Comparison of ENCODE assay signal across 8 cellular contexts in genomic region chr14:74955229-74955999, GRCh38. TPM values are rescaled to one million over a fixed set of nuclear protein-coding genes. Genes with fewer than 3 reads are reported as not detected.
DNase-seq lines count a peak whose midpoint lies in the region; ATAC-seq and TF ChIP-seq lines count a peak whose summit lies in the region.

Gene PGF (minus strand): TSS chr14:74955597. CDS start chr14:74955242, 355 bp downstream.

- peak within 1 kb of the TSS; percentile 54 for H2AFZ ChIP-seq in KMS-11 (ENCODE audit: low read depth)

- TF ChIP-seq CTCF in KMS-11 (conservative IDR thresholded peaks at IDR 0.05; ENCODE audit: low read depth, low read length) (no peak), endodermal cell (conservative IDR thresholded peaks at IDR 0.05) (peak; percentile 18), thoracic aorta (IDR thresholded peaks at IDR 0.05) (no peak)

- 14 to 15% methylated on average over 37 to 73 of the region's 73 CpGs for WGBS in endodermal cell (ENCODE audit: insufficient coverage in 1 of 2, insufficient read length in 1 of 2), 2 experiments

- peak; percentile 47 for DNase-seq in activated CD4-positive, CD25-positive, alpha-beta regulatory T cell treated with anti-CD3 and anti-CD28 coated beads, Interleukin-2, amount 50 U/mL, for 72 hours
- peak; percentile 91 for DNase-seq in endodermal cell
- peak; percentile 45 for DNase-seq in medulla oblongata (ENCODE audit: extremely low spot score)
- DNase-seq in thoracic aorta (ENCODE audit: low spot score) = no peak
- DNase-seq in amniotic stem cell (lab: John Stamatoyannopoulos, UW) = no peak
- DNase-seq in G401 (ENCODE audit: low spot score) = no peak

- in situ Hi-C loops in G401 (cut with HindIII; ENCODE audit: low sequenced_read_pairs) = no loop called here

- no peak for ATAC-seq in thoracic aorta (ENCODE audit: insufficient number of reproducible peaks, low FRiP score, low read depth)

- no peaks in the 10 kb centered on the region for H3K27me3 ChIP-seq in KMS-11 (ENCODE audit: insufficient read depth, low read depth)
- H3K27me3 ChIP-seq in endodermal cell (ENCODE audit: control insufficient read depth, insufficient read depth, low read length, poor library complexity, severe bottlenecking) = peaks cover 24% of the 10 kb centered on the region
- no peaks in the 10 kb centered on the region for H3K27me3 ChIP-seq in thoracic aorta (replicated peaks; ENCODE audit: insufficient read depth)

- H3K79me2 ChIP-seq in KMS-11 (ENCODE audit: insufficient read depth, low read depth) = no peaks in the 10 kb centered on the region

- H3K27ac ChIP-seq in KMS-11 (no peak within 1 kb of the TSS), endodermal cell (ENCODE audit: low read depth, low read length) (peak within 1 kb of the TSS; percentile 11), thoracic aorta (peak within 1 kb of the TSS in 1 of 2 donors; percentile 67)

- no peaks in the 10 kb centered on the region for H3K36me3 ChIP-seq in KMS-11 (ENCODE audit: insufficient read depth)
- no peaks in the 10 kb centered on the region for H3K36me3 ChIP-seq in endodermal cell (ENCODE audit: control insufficient read depth, insufficient read depth, low read length)
- H3K36me3 ChIP-seq in thoracic aorta = no peaks in the 10 kb centered on the region

- H3K9ac ChIP-seq in KMS-11 = no peak within 1 kb of the TSS
- H3K9ac ChIP-seq in endodermal cell (ENCODE audit: extremely low read depth, low read length, poor library complexity, severe bottlenecking) = no peak within 1 kb of the TSS

- H3K4me1 ChIP-seq in KMS-11 (ENCODE audit: low read depth, poor library complexity, severe bottlenecking) (no peaks in the 10 kb centered on the region), endodermal cell (ENCODE audit: control insufficient read depth, insufficient read depth, low read length) (peaks cover 11% of the 10 kb centered on the region), thoracic aorta (ENCODE audit: control insufficient read depth in 1 of 2, low read depth in 2 of 2) (peaks cover 12 to 39% of the 10 kb centered on the region in 2 donors)

- no peaks in the 10 kb centered on the region for H3K9me3 Mint-ChIP-seq in endodermal cell

- peak within 1 kb of the TSS; percentile 48 for H3K4me2 ChIP-seq in KMS-11

- H3K4me3 Mint-ChIP-seq in endodermal cell = peak within 1 kb of the TSS; percentile 43

- H3K4me1 Mint-ChIP-seq in endodermal cell = peaks cover 10% of the 10 kb centered on the region

- peaks cover 15% of the 10 kb centered on the region for H3K27me3 Mint-ChIP-seq in endodermal cell (ENCODE audit: insufficient read depth)

- no peaks in the 10 kb centered on the region for H3K9me3 ChIP-seq in endodermal cell (ENCODE audit: control insufficient read depth, low read length)
- no peaks in the 10 kb centered on the region for H3K9me3 ChIP-seq in thoracic aorta

- H3K36me3 Mint-ChIP-seq in endodermal cell (ENCODE audit: low read depth) = no peaks in the 10 kb centered on the region

- H3K4me3 ChIP-seq in GM08714 (ENCODE audit: low read length) (peak within 1 kb of the TSS; percentile 36; the same call in 1 of the 2 replicates), KMS-11 (IDR thresholded peaks at IDR 0.05; ENCODE audit: insufficient read depth, low read depth, low read length) (no peak within 1 kb of the TSS), endodermal cell (ENCODE audit: low read length) (peak within 1 kb of the TSS; percentile 67), thoracic aorta (peak within 1 kb of the TSS; percentile 75)

- H4K20me1 ChIP-seq in KMS-11 (ENCODE audit: insufficient read depth) = no peaks in the 10 kb centered on the region

- no peak within 1 kb of the TSS for H3K27ac Mint-ChIP-seq in endodermal cell

RNA-seq across cellular contexts. Expression of gene PGF, which starts in this region (rescaled TPM):
- 1 to 10 TPM; 5.0 to 7.6 TPM for total RNA-seq in endodermal cell
- polyA plus RNA-seq in endodermal cell (2013, experiment 1 of 2) = 6.4 TPM
- polyA plus RNA-seq in endodermal cell (2013, experiment 2 of 2) = 6.2 TPM
- 10 to 100 TPM; 34.4 to 75.3 TPM for total RNA-seq in thoracic aorta
- 1.8 and 3.9 TPM in 2 replicates for total RNA-seq in G401 (2014; rRNA removed; shearing (Covaris generic))

Comparison
In these comparisons a context has a peak if more than half of its experiments do, and no peak if none do; other contexts are left out.
1. DNase-seq: peak in activated CD4-positive, CD25-positive, alpha-beta regulatory T cell treated with anti-CD3 and anti-CD28 coated beads, Interleukin-2, amount 50 U/mL, for 72 hours (single experiment), endodermal cell (single experiment) and medulla oblongata (single experiment); none in thoracic aorta (single experiment), amniotic stem cell (single experiment) and G401 (single experiment).